ENCODE assay signal across 8 cellular contexts in genomic region chr5:142357469-142358090, GRCh38. TPM values are rescaled to one million over a fixed set of nuclear protein-coding genes. Genes with fewer than 3 reads are reported as not detected.
A peak's percentile ranks its signal among the peaks of the same experiment; 100 is the strongest.
DNase-seq lines count a peak whose midpoint lies in the region; ATAC-seq, FAIRE-seq and TF ChIP-seq lines count a peak whose summit lies in the region.

No MANE protein-coding gene starts in this region.

- H3K18ac ChIP-seq in neuronal stem cell (ENCODE audit: low read length), result peak overlapping the region; percentile 97

- H2BK15ac ChIP-seq in neuronal stem cell (ENCODE audit: low read length), result peak overlapping the region; percentile 55

- H3K9me1 ChIP-seq in endothelial cell of umbilical vein (replicated peaks; ENCODE audit: control insufficient read depth, extremely low read depth, insufficient read depth, low read length), result no peaks in the 10 kb centered on the region

- H3K9me3 ChIP-seq in DND-41 (ENCODE audit: insufficient read depth, low read length, severe bottlenecking) (no peaks in the 10 kb centered on the region), endothelial cell of umbilical vein (replicated peaks; ENCODE audit: control insufficient read depth, insufficient read depth, low read length) (no peaks in the 10 kb centered on the region), neuronal stem cell (replicated peaks in 1 of 2; ENCODE audit: control insufficient read depth in 2 of 2, insufficient read depth in 1 of 2, low read depth in 1 of 2, low read length in 2 of 2) (peaks cover 0 to 3% of the 10 kb centered on the region in 2 donors)

- H3K79me2 ChIP-seq in DND-41 (ENCODE audit: insufficient read depth, low read length), result no peaks in the 10 kb centered on the region
- H3K79me2 ChIP-seq in endothelial cell of umbilical vein (ENCODE audit: control insufficient read depth, insufficient read depth, low read length), result no peaks in the 10 kb centered on the region

- H2BK12ac ChIP-seq in neuronal stem cell (ENCODE audit: low read length), result peak overlapping the region; percentile 64

- no CpG with 5 or more reads among the region's 14 CpGs for WGBS in neuronal stem cell (ENCODE audit: extremely low coverage in 2 of 2, insufficient read length in 2 of 2, insufficient replicate concordance in 1 of 2), 2 donors

- TSS peak; percentile 80 for BruUV-seq in endothelial cell of umbilical vein (replicated peaks; lab: Mats Ljungman, UMichigan)

- intact Hi-C loops in endothelial cell of umbilical vein (cut with micrococcal nuclease), result loop anchor here (1.0 to 10.0 kb wide), 11 partner anchors 32 to 343 kb away; partner anchors contain the start of genes GNPDA1 and SPRY4

- no peak overlapping the region for H2AFZ ChIP-seq in DND-41 (ENCODE audit: low read depth, low read length)
- no peak overlapping the region for H2AFZ ChIP-seq in endothelial cell of umbilical vein (ENCODE audit: low read depth, low read length)
- peak overlapping the region; percentile 97 for H2AFZ ChIP-seq in neuronal stem cell (ENCODE audit: low read length)

- no peak overlapping the region for H3K14ac ChIP-seq in neuronal stem cell (ENCODE audit: low read length)

- H3K79me1 ChIP-seq in neuronal stem cell (ENCODE audit: low read depth, low read length), result no peaks in the 10 kb centered on the region

- peak overlapping the region; percentile 53 for H2BK120ac ChIP-seq in neuronal stem cell (ENCODE audit: low read depth, low read length)

- TF ChIP-seq CTCF in DND-41 (IDR thresholded peaks at IDR 0.05; ENCODE audit: borderline replicate concordance, extremely low read depth, low read length, poor library complexity, severe bottlenecking) (no peak), endothelial cell of umbilical vein (IDR thresholded peaks at IDR 0.05; ENCODE audit: extremely low read depth in 1 of 2, insufficient read depth in 1 of 2, low read depth in 1 of 2, low read length in 2 of 2) (no peak)

- TF ChIP-seq POLR2A in endothelial cell of umbilical vein (IDR thresholded peaks at IDR 0.05; ENCODE audit: low read depth, low read length), result no peak

- no peak overlapping the region for H3K4ac ChIP-seq in neuronal stem cell (ENCODE audit: low read length)

- H3K36me3 ChIP-seq in DND-41 (ENCODE audit: insufficient read depth, low read length) (no peaks in the 10 kb centered on the region), endothelial cell of umbilical vein (ENCODE audit: control insufficient read depth in 2 of 2, extremely low read depth in 1 of 2, insufficient read depth in 2 of 2, low read length in 2 of 2) (no peaks in the 10 kb centered on the region), neuronal stem cell (replicated peaks in 1 of 2; ENCODE audit: control insufficient read depth in 2 of 2, insufficient read depth in 2 of 2, low read length in 2 of 2) (no peaks in the 10 kb centered on the region)

- H2BK5ac ChIP-seq in neuronal stem cell (ENCODE audit: low read length), result peak overlapping the region; percentile 31

- H3K4me1 ChIP-seq in DND-41 (ENCODE audit: insufficient read depth, low read length) (peaks cover 21% of the 10 kb centered on the region), endothelial cell of umbilical vein (ENCODE audit: control insufficient read depth, extremely low read depth, insufficient read depth, low read length) (peaks cover 35% of the 10 kb centered on the region), neuronal stem cell (ENCODE audit: control insufficient read depth in 2 of 2, insufficient read depth in 1 of 2, low read depth in 1 of 2, low read length in 2 of 2) (peaks cover 15 to 33% of the 10 kb centered on the region in 2 donors)

- H4K20me1 ChIP-seq in DND-41 (ENCODE audit: insufficient read depth, low read length), result peaks cover 25% of the 10 kb centered on the region
- no peaks in the 10 kb centered on the region for H4K20me1 ChIP-seq in endothelial cell of umbilical vein (replicated peaks; ENCODE audit: control insufficient read depth, extremely low read depth, insufficient read depth, low read length)

- ATAC-seq in DND-41 (ENCODE audit: insufficient read depth, low read depth) (no peak), HG03439 (IDR thresholded peaks at IDR 0.05; ENCODE audit: unreplicated experiment) (no peak), GM19328 (IDR thresholded peaks at IDR 0.05; ENCODE audit: unreplicated experiment) (no peak)

- CTCF ChIA-PET in endothelial cell of umbilical vein (lab: Charles Lee), result interaction anchor here (0.7 to 3.6 kb wide), 10 partner anchors 33 to 230 kb away, joined by 3 to 32 read pairs (median 4); partner anchors contain the start of gene SPRY4

- H3K23ac ChIP-seq in neuronal stem cell (ENCODE audit: low read depth, low read length, poor library complexity), result no peak overlapping the region

- DNase-seq in DND-41, result peak; percentile 13
- DNase-seq in RKO (ENCODE audit: low spot score), result peak; percentile 73
- DNase-seq in endothelial cell of umbilical vein (ENCODE audit: low read depth, low spot score), result peak; percentile 21
- no peak for DNase-seq in neuronal stem cell (ENCODE audit: low spot score)
- DNase-seq in NCI-H446 treated with DMSO at 0.1 percent for 48 hours (lab: John Stamatoyannopoulos, UW), result no peak
- DNase-seq in stimulated activated CD4-positive, alpha-beta T cell treated with anti-CD3 and anti-CD28 coated beads, Interleukin-1b, Interleukin-23, amount 100 ng/mL, for 48 hours, result no peak

- peak overlapping the region in 1 of 2 experiments; percentile 11; a peak in 1 of 4 replicates for H3K4me3 ChIP-seq in DND-41 (ENCODE audit: low read depth in 1 of 2, low read length in 2 of 2)
- H3K4me3 ChIP-seq in endothelial cell of umbilical vein (replicated peaks in 1 of 3; ENCODE audit: insufficient read depth in 1 of 3, low read depth in 1 of 3, low read length in 3 of 3), result peak overlapping the region in 1 of 3 experiments; percentile 54
- peak overlapping the region; percentile 46 to 78 for H3K4me3 ChIP-seq in neuronal stem cell (ENCODE audit: low read length in 2 of 2)

- H4K8ac ChIP-seq in neuronal stem cell (ENCODE audit: low read depth, low read length), result no peak overlapping the region

- H4K91ac ChIP-seq in neuronal stem cell (ENCODE audit: low read depth, low read length, poor library complexity), result no peak overlapping the region

- H3K27ac ChIP-seq in DND-41 (ENCODE audit: low read length) (no peak overlapping the region), endothelial cell of umbilical vein (ENCODE audit: insufficient read depth, low read depth, low read length) (peak overlapping the region; percentile 74), neuronal stem cell (replicated peaks; ENCODE audit: low read length) (peak overlapping the region; percentile 86)

- H3K4me2 ChIP-seq in DND-41 (ENCODE audit: insufficient read depth, low read length) (peak overlapping the region; percentile 50), endothelial cell of umbilical vein (ENCODE audit: insufficient read depth, low read length) (peak overlapping the region; percentile 8), neuronal stem cell (ENCODE audit: insufficient read depth, low read length, poor library complexity, severe bottlenecking) (peak overlapping the region; percentile 72)

- no peak overlapping the region for H3K9ac ChIP-seq in DND-41 (ENCODE audit: low read depth, low read length)
- peak overlapping the region; percentile 88 for H3K9ac ChIP-seq in endothelial cell of umbilical vein (replicated peaks; ENCODE audit: extremely low read depth, insufficient read depth, low read length)
- H3K9ac ChIP-seq in neuronal stem cell (ENCODE audit: low read depth, low read length, poor library complexity), result peak overlapping the region; percentile 53

- H3K27me3 ChIP-seq in DND-41 (ENCODE audit: insufficient read depth, low read length, poor library complexity) (peaks cover 36% of the 10 kb centered on the region), endothelial cell of umbilical vein (ENCODE audit: control insufficient read depth in 2 of 2, insufficient read depth in 2 of 2, low read length in 2 of 2) (no peaks in the 10 kb centered on the region), neuronal stem cell (ENCODE audit: control insufficient read depth in 3 of 3, insufficient read depth in 3 of 3, low read depth in 1 of 3, low read length in 3 of 3) (no peaks in the 10 kb centered on the region)

- H2AK5ac ChIP-seq in neuronal stem cell (ENCODE audit: low read depth, low read length), result peak overlapping the region; percentile 9

- POLR2A ChIA-PET in endothelial cell of umbilical vein (lab: Charles Lee), result interaction anchor here (0.5 to 1.1 kb wide), 4 partner anchors 26 to 192 kb away, joined by 3 to 5 read pairs (median 4); partner anchors contain the start of gene SPRY4

- dilution Hi-C loops in endothelial cell of umbilical vein (cut with MboI; ENCODE audit: extremely low pct_ligation_motif_present, low sequenced_read_pairs), result no loop called here

- FAIRE-seq in endothelial cell of umbilical vein (lab: Jason Lieb, UNC), result peak; percentile 71

TF ChIP-seq in endothelial cell of umbilical vein, 7 proteins besides CTCF, POLR2A, EP300 and RAD21:
- TF ChIP-seq POLR2AphosphoS5 (IDR thresholded peaks at IDR 0.05; ENCODE audit: insufficient read depth, low read depth, low read length) (no peak), MYC (IDR thresholded peaks at IDR 0.05; ENCODE audit: low read depth, low read length) (no peak), FOS (IDR thresholded peaks at IDR 0.05; ENCODE audit: borderline replicate concordance, insufficient read depth, low read length) (no peak), JUN (IDR thresholded peaks at IDR 0.05; ENCODE audit: borderline replicate concordance, insufficient read depth, insufficient read length, low read depth) (no peak), EZH2 (IDR thresholded peaks at IDR 0.05; ENCODE audit: borderline replicate concordance, low read depth, low read length, severe bottlenecking) (no peak), GATA2 (IDR thresholded peaks at IDR 0.05; ENCODE audit: insufficient read depth, insufficient read length, low read depth, low read length) (no peak)
- TF ChIP-seq, protein P1, sequence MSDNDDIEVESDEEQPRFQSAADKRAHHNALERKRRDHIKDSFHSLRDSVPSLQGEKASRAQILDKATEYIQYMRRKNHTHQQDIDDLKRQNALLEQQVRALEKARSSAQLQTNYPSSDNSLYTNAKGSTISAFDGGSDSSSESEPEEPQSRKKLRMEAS (IDR thresholded peaks at IDR 0.05; ENCODE audit: insufficient read depth, insufficient read length), result no peak

RNA-seq across cellular contexts. Expression of gene SPRY4, which starts 32.8 kb away (rescaled TPM):
- total RNA-seq in endothelial cell of umbilical vein, result 33.9 and 49.5 TPM in 2 replicates
- 9.3 and 11.0 TPM in 2 replicates for polyA plus RNA-seq in endothelial cell of umbilical vein
- 5.0 and 5.8 TPM in 2 replicates for polyA plus RNA-seq in endothelial cell of umbilical vein (2011; cell fraction: cytosol; rRNA removed)
- 25.1 and 30.8 TPM in 2 replicates for polyA plus RNA-seq in endothelial cell of umbilical vein (2011; cell fraction: nucleus; rRNA removed)
- polyA plus RNA-seq in endothelial cell of umbilical vein (2012), result 13.8 TPM in 2 replicates
- polyA minus RNA-seq in endothelial cell of umbilical vein, result 26.3 and 27.7 TPM in 2 replicates
- polyA minus RNA-seq in endothelial cell of umbilical vein (2011; cell fraction: cytosol; rRNA and poly(A)+ RNA removed), result not detected
- polyA minus RNA-seq in endothelial cell of umbilical vein (2011; cell fraction: nucleus; rRNA and poly(A)+ RNA removed), result 36.6 and 53.5 TPM in 2 replicates
- 10.5 TPM for polyA plus RNA-seq in neuronal stem cell (2013, experiment 1 of 2)
- 11.3 TPM for polyA plus RNA-seq in neuronal stem cell (2013, experiment 2 of 2)

Comparison
In these comparisons a context has a peak if more than half of its experiments do, and no peak if none do; other contexts are left out.
1. DNase-seq: peak in DND-41 (single experiment), RKO (single experiment) and endothelial cell of umbilical vein (single experiment); none in neuronal stem cell (single experiment), NCI-H446 treated with DMSO at 0.1 percent for 48 hours (single experiment) and stimulated activated CD4-positive, alpha-beta T cell treated with anti-CD3 and anti-CD28 coated beads, Interleukin-1b, Interleukin-23, amount 100 ng/mL, for 48 hours (single experiment).
2. H3K4me2 ChIP-seq: peak in every context shown above with its lines; median percentile 72 in neuronal stem cell; 50 in DND-41; 8 in endothelial cell of umbilical vein.